Comparison of ENCODE assay signal across 1 cellular context in the genomic region with DNA sequence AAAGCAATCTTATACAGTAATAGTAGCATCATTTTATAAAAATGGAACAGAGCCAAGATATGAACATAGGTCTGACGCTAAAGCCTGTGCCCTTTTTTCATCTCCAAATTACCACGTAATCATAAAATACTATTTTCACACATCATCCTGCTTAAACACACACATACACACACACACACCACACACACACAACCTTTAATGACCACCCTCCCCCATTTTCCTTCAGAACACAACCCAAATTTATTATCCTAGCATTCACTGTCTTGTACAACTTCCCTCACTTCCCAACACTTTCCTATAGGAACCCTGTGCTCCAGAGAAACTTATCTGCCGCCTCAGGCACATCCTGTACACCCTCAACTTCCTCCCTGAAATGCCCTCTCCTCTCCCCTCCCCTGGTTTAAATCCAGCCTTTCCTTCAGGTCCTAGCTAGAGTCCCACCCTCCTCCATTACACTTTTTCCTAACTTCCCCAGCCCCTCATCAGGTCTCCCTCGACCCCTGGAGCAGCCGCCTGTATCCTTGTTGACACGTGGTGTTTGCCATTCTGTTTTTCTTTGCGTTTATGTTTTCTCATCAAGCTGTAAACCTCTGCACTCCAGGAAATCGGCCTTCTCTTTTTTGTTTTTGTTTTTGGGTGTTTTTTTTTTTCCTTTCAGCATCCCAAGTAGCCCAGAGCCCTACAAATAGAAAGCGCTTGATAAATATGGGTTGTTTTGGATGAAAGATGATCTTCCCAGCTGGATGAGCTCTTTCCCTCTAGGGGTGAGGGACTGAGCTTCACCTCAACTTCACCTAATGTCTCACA.
TF ChIP-seq lines count a peak whose summit lies in the region.

No MANE protein-coding gene starts in this region.

TF ChIP-seq in HepG2, 621 proteins besides CTCF, POLR2A, EP300 and RAD21:
- TF ChIP-seq CAMTA2 (CRISPR knock-in tag; IDR thresholded peaks at IDR 0.05; ENCODE audit: borderline replicate concordance) (no peak), EZH2 (conservative IDR thresholded peaks at IDR 0.05; ENCODE audit: low read depth, low read length) (peak; percentile 70; the same call in 1 of the 2 replicates), IRF1 (CRISPR knock-in tag; IDR thresholded peaks at IDR 0.05; ENCODE audit: low read depth) (no peak)
